In the genomic region with DNA sequence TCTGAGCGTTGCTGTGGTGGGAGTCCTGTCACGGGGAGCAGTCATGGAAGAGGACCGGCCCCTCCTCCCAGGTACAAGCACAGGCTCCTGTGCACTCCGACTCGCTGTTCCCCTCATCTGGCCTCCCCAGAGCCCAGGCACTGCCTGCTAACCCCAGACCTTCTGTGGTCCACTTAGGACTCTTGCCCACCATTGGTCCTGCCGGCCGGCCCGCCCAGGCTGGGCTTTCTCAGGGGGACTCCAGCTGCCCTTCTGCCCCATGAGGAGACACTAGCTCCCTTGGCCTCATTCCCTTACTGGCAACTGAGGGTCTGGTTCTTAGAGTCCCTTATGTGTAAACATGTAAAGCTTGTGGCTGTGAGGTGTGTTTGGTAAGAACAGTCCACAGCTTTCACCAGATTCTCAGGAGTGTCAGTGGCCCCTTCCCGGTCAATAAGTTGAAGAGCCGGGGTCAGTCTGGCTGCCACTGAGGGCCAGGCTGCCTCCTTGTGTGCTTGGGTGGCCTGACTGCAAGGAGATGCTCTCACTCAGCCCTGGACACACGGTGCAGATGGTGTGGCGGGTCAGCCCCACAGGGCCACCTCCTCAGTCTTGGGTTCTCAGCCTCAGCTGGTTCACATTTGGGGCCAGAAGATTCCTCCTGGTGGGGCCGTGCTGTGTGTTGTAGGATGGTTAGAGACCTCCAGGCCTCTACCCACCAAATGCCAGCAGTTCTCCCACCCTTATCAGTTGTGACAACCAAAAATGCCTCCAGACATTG, we compare ENCODE assay signal across 26 cellular contexts.
"Had no signal": no experiment of that assay in that cellular context is flagged by ENCODE, and none has a peak within 500 bp of the region (broad histone marks: within the 10 kb centered on the region; RNA-seq: fewer than 3 reads in every experiment).

No MANE protein-coding gene starts in this region.

- H3K9me3 ChIP-seq: ascending aorta, body of pancreas, Peyer's patch had no signal

- H3K4me3 Mint-ChIP-seq: activated CD4-positive, alpha-beta memory T cell treated with anti-CD3 and anti-CD28 coated beads, Interleukin-2, amount 10 ng/mL, durations not matched to agents 7 days and 5 days; activated CD4-positive, alpha-beta T cell treated with anti-CD3 and anti-CD28 coated beads for 36 hours; activated naive CD8-positive, alpha-beta T cell treated with anti-CD3 and anti-CD28 coated beads, Interleukin-2, amount 50 U/mL, for 24 hours; central memory CD8-positive, alpha-beta T cell; IgD-negative memory B cell had no signal

- H3K4me3 ChIP-seq: ascending aorta, body of pancreas, Peyer's patch had no signal

- DNase-seq: activated CD4-positive, alpha-beta memory T cell treated with anti-CD3 and anti-CD28 coated beads, Interleukin-2, amount 10 ng/mL, durations not matched to agents 7 days and 5 days; activated CD4-positive, alpha-beta T cell treated with anti-CD3 and anti-CD28 coated beads for 36 hours; activated CD4-positive, alpha-beta T cell treated with anti-CD3 and anti-CD28 coated beads, Interleukin-2, amount 50 U/mL, for 1 hour; activated CD8-positive, alpha-beta memory T cell treated with anti-CD3 and anti-CD28 coated beads, Interleukin-2, amount 50 U/mL, for 4 hours; activated naive CD8-positive, alpha-beta T cell treated with anti-CD3 and anti-CD28 coated beads, Interleukin-2, amount 50 U/mL, for 24 hours; activated T-cell treated with anti-CD3 and anti-CD28 coated beads, Interleukin-2, amount 50 U/mL, for 1 hour; amniotic stem cell; body of pancreas; NCI-H1092; NCI-H1417; NCI-H1930; NCI-H2171; NCI-H2227 treated with DMSO at 0.1 percent for 48 hours; NCI-H446 treated with DMSO at 0.1 percent for 48 hours; NCI-H526; NCI-H82; OCI-M1; Peyer's patch; SHP77 treated with DMSO at 0.1 percent for 48 hours; T-helper 2 cell; T1000 had no signal

- H3K9ac ChIP-seq: KMS-11 had no signal

- H3K4me2 ChIP-seq: KMS-11 had no signal

- ATAC-seq: activated CD4-positive, alpha-beta T cell treated with anti-CD3 and anti-CD28 coated beads for 36 hours; activated naive CD4-positive, alpha-beta T cell treated with anti-CD3 and anti-CD28 coated beads, Interleukin-2, amount 50 U/mL, for 72 hours; activated naive CD8-positive, alpha-beta T cell treated with anti-CD3 and anti-CD28 coated beads, Interleukin-2, amount 50 U/mL, for 24 hours; body of pancreas had no signal

- H3K4me1 ChIP-seq: ascending aorta, body of pancreas, Peyer's patch had no signal

- H3K27ac ChIP-seq: ascending aorta, body of pancreas, KMS-11, Peyer's patch had no signal

- H3K27me3 Mint-ChIP-seq: activated CD4-positive, alpha-beta memory T cell treated with anti-CD3 and anti-CD28 coated beads, Interleukin-2, amount 10 ng/mL, durations not matched to agents 7 days and 5 days; activated CD4-positive, alpha-beta T cell treated with anti-CD3 and anti-CD28 coated beads for 36 hours; activated naive CD8-positive, alpha-beta T cell treated with anti-CD3 and anti-CD28 coated beads, Interleukin-2, amount 50 U/mL, for 24 hours; central memory CD8-positive, alpha-beta T cell; IgD-negative memory B cell had no signal

- H3K27ac Mint-ChIP-seq: activated CD4-positive, alpha-beta memory T cell treated with anti-CD3 and anti-CD28 coated beads, Interleukin-2, amount 10 ng/mL, durations not matched to agents 7 days and 5 days; activated CD4-positive, alpha-beta T cell treated with anti-CD3 and anti-CD28 coated beads for 36 hours; activated naive CD4-positive, alpha-beta T cell treated with anti-CD3 and anti-CD28 coated beads, Interleukin-2, amount 50 U/mL, for 72 hours; activated naive CD8-positive, alpha-beta T cell treated with anti-CD3 and anti-CD28 coated beads, Interleukin-2, amount 50 U/mL, for 24 hours; IgD-negative memory B cell had no signal

- H3K9me3 Mint-ChIP-seq: IgD-negative memory B cell had no signal

- H3K27me3 ChIP-seq: ascending aorta, body of pancreas, Peyer's patch had no signal
